ENCODE assay signal across 14 cellular contexts in genomic region chr11:100753144-100753543, GRCh38.
DNase-seq lines count a peak whose midpoint lies in the region; ATAC-seq and TF ChIP-seq lines count a peak whose summit lies in the region.
"Had no signal": no experiment of that assay in that cellular context is flagged by ENCODE, and none has a peak within 500 bp of the region (broad histone marks: within the 10 kb centered on the region; RNA-seq: fewer than 3 reads in every experiment).

No MANE protein-coding gene starts in this region.

- no peak for TF ChIP-seq POLR2A in HCT116 (IDR thresholded peaks at IDR 0.05; ENCODE audit: borderline replicate concordance, extremely low read depth, insufficient read depth, insufficient read length)

- H2BK5ac ChIP-seq in neuronal stem cell (ENCODE audit: low read length) = no peak overlapping the region

- no peaks in the 10 kb centered on the region for H3K79me1 ChIP-seq in neuronal stem cell (ENCODE audit: low read depth, low read length)

- H4K20me1 ChIP-seq in HCT116 (ENCODE audit: insufficient read depth) (no peaks in the 10 kb centered on the region), PC-3 (ENCODE audit: low read length) (no peaks in the 10 kb centered on the region)

- H4K91ac ChIP-seq in neuronal stem cell (ENCODE audit: low read depth, low read length, poor library complexity) = no peak overlapping the region

- WGBS in neuronal stem cell (ENCODE audit: extremely low coverage in 2 of 2, insufficient read length in 2 of 2, insufficient replicate concordance in 1 of 2), 2 donors = no CpG with 5 or more reads among the region's 4 CpGs

- no peaks in the 10 kb centered on the region for H3K27me3 ChIP-seq in HCT116 (ENCODE audit: insufficient read depth, low read length)
- no peaks in the 10 kb centered on the region for H3K27me3 ChIP-seq in PC-3 (ENCODE audit: low read length)
- no peaks in the 10 kb centered on the region for H3K27me3 ChIP-seq in neuronal stem cell (ENCODE audit: control insufficient read depth in 3 of 3, insufficient read depth in 3 of 3, low read depth in 1 of 3, low read length in 3 of 3)

- BruUV-seq in HCT116 (replicated peaks; lab: Mats Ljungman, UMichigan) = no TSS peak
- no TSS peak for BruUV-seq in PC-3 (replicated peaks; lab: Mats Ljungman, UMichigan)

- H3K4me2 ChIP-seq in HCT116 (ENCODE audit: low read length) (peak overlapping the region; percentile 57), PC-3 (ENCODE audit: low read length) (no peak overlapping the region), neuronal stem cell (ENCODE audit: insufficient read depth, low read length, poor library complexity, severe bottlenecking) (no peak overlapping the region)

- no peak overlapping the region for H3K14ac ChIP-seq in neuronal stem cell (ENCODE audit: low read length)

- no peak for TF ChIP-seq CTCF in HCT116 (IDR thresholded peaks at IDR 0.05 in 2 of 3, conservative IDR thresholded peaks at IDR 0.05 in 1 of 3; ENCODE audit: borderline replicate concordance in 1 of 3, insufficient read depth in 1 of 3, low read depth in 2 of 3, low read length in 2 of 3)
- 0 out of 2 replicates have a peak, but pooled peaks have one; percentile 11 for TF ChIP-seq CTCF in PC-3 (conservative IDR thresholded peaks at IDR 0.05; ENCODE audit: low read depth, low read length)
- TF ChIP-seq CTCF in epithelial cell of esophagus (IDR thresholded peaks at IDR 0.05; ENCODE audit: insufficient read depth, low read depth, low read length, missing control alignments) = peak; percentile 8

- no peak for TF ChIP-seq RAD21 in HCT116 (IDR thresholded peaks at IDR 0.05; ENCODE audit: low read depth)

- H3K9me3 ChIP-seq in HCT116 (ENCODE audit: control insufficient read depth in 1 of 2, insufficient read depth in 1 of 2, low read depth in 1 of 2, low read length in 2 of 2) (no peaks in the 10 kb centered on the region), PC-3 (ENCODE audit: low read length) (no peaks in the 10 kb centered on the region), neuronal stem cell (replicated peaks in 1 of 2; ENCODE audit: control insufficient read depth in 2 of 2, insufficient read depth in 1 of 2, low read depth in 1 of 2, low read length in 2 of 2) (peaks cover 3 to 9% of the 10 kb centered on the region in 2 donors)

- peak overlapping the region; percentile 59 for H3K9ac ChIP-seq in HCT116 (ENCODE audit: low read length)
- no peak overlapping the region for H3K9ac ChIP-seq in PC-3 (ENCODE audit: low read length)
- H3K9ac ChIP-seq in neuronal stem cell (ENCODE audit: low read depth, low read length, poor library complexity) = no peak overlapping the region

- POLR2A ChIA-PET in HCT116 (lab: Charles Lee) (no interaction called here), PC-3 (lab: Charles Lee; ENCODE audit: unreplicated experiment) (interaction anchor here (1.0 kb wide), 1 partner anchor 66 kb away, joined by 4 read pairs; no protein-coding TSS in a partner anchor)

- H3K4me1 ChIP-seq in HCT116 (ENCODE audit: control insufficient read depth in 1 of 2, insufficient read depth in 2 of 2, low read length in 2 of 2) (peaks cover 51 to 73% of the 10 kb centered on the region in 2 experiments), PC-3 (ENCODE audit: insufficient read depth, low read length) (peaks cover 12% of the 10 kb centered on the region), neuronal stem cell (ENCODE audit: control insufficient read depth in 2 of 2, insufficient read depth in 1 of 2, low read depth in 1 of 2, low read length in 2 of 2) (peaks cover 0 to 5% of the 10 kb centered on the region in 2 donors)

- H3K4me3 ChIP-seq in HCT116 (replicated peaks in 1 of 2; ENCODE audit: low read depth in 1 of 2, low read length in 2 of 2) (no peak overlapping the region), PC-3 (ENCODE audit: low read length) (no peak overlapping the region), epithelial cell of esophagus (ENCODE audit: low read length) (no peak overlapping the region), neuronal stem cell (ENCODE audit: low read length in 2 of 2) (no peak overlapping the region)

- no peak overlapping the region for H3K4ac ChIP-seq in neuronal stem cell (ENCODE audit: low read length)

- no peak overlapping the region for H3K23ac ChIP-seq in neuronal stem cell (ENCODE audit: low read depth, low read length, poor library complexity)

- intact Hi-C loops in HCT116 (cut with micrococcal nuclease) = loop anchor here (2.0 kb wide), 1 partner anchor 70 kb away; no protein-coding TSS in a partner anchor
- intact Hi-C loops in PC-3 (cut with micrococcal nuclease) = no loop called here

- no peaks in the 10 kb centered on the region for H3K9me2 ChIP-seq in HCT116 (ENCODE audit: insufficient read depth)
- no peaks in the 10 kb centered on the region for H3K9me2 ChIP-seq in PC-3 (replicated peaks; ENCODE audit: low read length)

- ATAC-seq in HCT116 = peak; percentile 57
- ATAC-seq in PC-3 = peak; percentile 70
- ATAC-seq in HG02852 (IDR thresholded peaks at IDR 0.05; ENCODE audit: unreplicated experiment) = no peak
- no peak for ATAC-seq in HG03159 (IDR thresholded peaks at IDR 0.05; ENCODE audit: unreplicated experiment)
- ATAC-seq: naive thymus-derived CD8-positive, alpha-beta T cell had no signal

- CTCF ChIA-PET in HCT116 (lab: Charles Lee) (no interaction called here), PC-3 (lab: Charles Lee) (interaction anchor here (0.6 kb wide), 1 partner anchor 74 kb away, joined by 3 read pairs; no protein-coding TSS in a partner anchor)

- RAD21 ChIA-PET in HCT116 (lab: Charles Lee; ENCODE audit: low non-redundant PET in 1 of 2, low total read pairs in 2 of 2, uncharacterized antibody in 2 of 2, unreplicated experiment in 2 of 2) = no interaction called here

- peak overlapping the region; percentile 82 for H3K18ac ChIP-seq in neuronal stem cell (ENCODE audit: low read length)

- H3F3A ChIP-seq in PC-3 (ENCODE audit: low read length, unreplicated experiment) = peaks cover 5% of the 10 kb centered on the region

- no peak overlapping the region for H2BK120ac ChIP-seq in neuronal stem cell (ENCODE audit: low read depth, low read length)

- in situ Hi-C loops in G401 (cut with HindIII; ENCODE audit: low sequenced_read_pairs) = no loop called here

- no peak overlapping the region for H4K8ac ChIP-seq in neuronal stem cell (ENCODE audit: low read depth, low read length)

- peaks cover 35% of the 10 kb centered on the region for H3K79me2 ChIP-seq in HCT116 (ENCODE audit: insufficient read depth, low read length)
- peaks cover 6% of the 10 kb centered on the region; the same call in 1 of the 2 replicates for H3K79me2 ChIP-seq in PC-3 (ENCODE audit: low read length)

- H3K27ac ChIP-seq in HCT116 (ENCODE audit: low read depth, low read length) = peak overlapping the region; percentile 85
- H3K27ac ChIP-seq in PC-3 (ENCODE audit: low read length) = 0 out of 2 replicates have a peak overlapping the region, but pooled peaks have one; percentile 4
- H3K27ac ChIP-seq in neuronal stem cell (replicated peaks; ENCODE audit: low read length) = no peak overlapping the region
- H3K27ac ChIP-seq: C4-2B, HL-60 had no signal

- H3K36me3 ChIP-seq in HCT116 (ENCODE audit: control insufficient read depth in 1 of 2, insufficient read depth in 2 of 2, low read length in 2 of 2) (no peaks in the 10 kb centered on the region), PC-3 (ENCODE audit: low read depth, low read length) (0 out of 2 replicates have a peak, but pooled peaks cover 3% of the 10 kb centered on the region), neuronal stem cell (replicated peaks in 1 of 2; ENCODE audit: control insufficient read depth in 2 of 2, insufficient read depth in 2 of 2, low read length in 2 of 2) (no peaks in the 10 kb centered on the region)

- no peak overlapping the region for H2AK5ac ChIP-seq in neuronal stem cell (ENCODE audit: low read depth, low read length)

- H2BK15ac ChIP-seq in neuronal stem cell (ENCODE audit: low read length) = no peak overlapping the region

- no peak for DNase-seq in HCT116 (ENCODE audit: low read depth, low spot score)
- DNase-seq in PC-3 = peak; percentile 80
- peak; percentile 83 for DNase-seq in epithelial cell of esophagus (ENCODE audit: low read depth)
- no peak for DNase-seq in neuronal stem cell (ENCODE audit: low spot score)
- no peak for DNase-seq in G401 (ENCODE audit: low spot score)
- DNase-seq in effector CD4-positive, alpha-beta T cell = no peak
- DNase-seq: effector CD8-positive, alpha-beta T cell; GOT3; naive thymus-derived CD8-positive, alpha-beta T cell; T-helper 2 cell had no signal

- H2AFZ ChIP-seq in HCT116 (ENCODE audit: low read depth, low read length, poor library complexity, severe bottlenecking) (no peak overlapping the region), PC-3 (ENCODE audit: low read length) (no peak overlapping the region), neuronal stem cell (ENCODE audit: low read length) (no peak overlapping the region)

- H2BK12ac ChIP-seq in neuronal stem cell (ENCODE audit: low read length) = no peak overlapping the region

TF ChIP-seq in HCT116, 20 proteins besides CTCF, POLR2A, EP300 and RAD21:
- no peak for TF ChIP-seq SRF (IDR thresholded peaks at IDR 0.05; ENCODE audit: low read depth)
- TF ChIP-seq JUND (IDR thresholded peaks at IDR 0.05) = no peak
TF ChIP-seq in HCT116: peak in this region for 0.

Comparison
In these comparisons a context has a peak if more than half of its experiments do, and no peak if none do; other contexts are left out.
1. ATAC-seq: peak in HCT116 (single experiment) and PC-3 (single experiment); none in HG02852 (single experiment) and HG03159 (single experiment).
2. DNase-seq: peak in PC-3 (single experiment) and epithelial cell of esophagus (single experiment); none in HCT116 (single experiment), neuronal stem cell (single experiment), G401 (single experiment) and effector CD4-positive, alpha-beta T cell (single experiment).
3. CTCF ChIP-seq: peak in PC-3 (single experiment) and epithelial cell of esophagus (single experiment); none in HCT116 (0 of 3).